Comparison of ENCODE assay signal across 24 cellular contexts in the genomic region with DNA sequence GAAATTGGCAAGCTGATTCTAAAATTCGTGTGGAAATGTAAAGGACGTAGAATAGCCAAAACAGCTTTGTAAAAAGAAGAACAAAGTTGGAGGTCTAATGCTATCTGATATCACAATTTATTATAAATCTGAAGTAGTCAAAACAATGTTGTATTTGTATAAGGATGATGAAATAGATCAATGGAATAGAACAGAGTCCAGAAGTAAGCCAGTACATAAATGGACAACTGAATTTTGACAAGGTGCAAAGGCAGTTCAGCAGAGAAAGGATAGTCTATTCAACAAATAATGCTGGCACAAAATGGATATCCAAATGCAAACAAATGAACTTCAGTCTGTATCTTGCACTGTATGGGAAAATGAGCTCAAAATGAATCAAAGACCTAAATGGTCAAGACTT.
"Had no signal": no experiment of that assay in that cellular context is flagged by ENCODE, and none has a peak within 500 bp of the region (broad histone marks: within the 10 kb centered on the region; RNA-seq: fewer than 3 reads in every experiment).

No MANE protein-coding gene starts in this region.

- H3K4me3 ChIP-seq: esophagus muscularis mucosa, gastrocnemius medialis, heart right ventricle, left ventricle myocardium inferior, lung, prostate gland, spleen, stomach, thoracic aorta, transverse colon had no signal

- H3K27me3 Mint-ChIP-seq: naive thymus-derived CD4-positive, alpha-beta T cell had no signal

- ATAC-seq: effector memory CD8-positive, alpha-beta T cell; gastrocnemius medialis; heart right ventricle; naive thymus-derived CD4-positive, alpha-beta T cell; sciatic nerve had no signal

- H3K4me3 Mint-ChIP-seq: effector memory CD8-positive, alpha-beta T cell; naive thymus-derived CD4-positive, alpha-beta T cell; nephron progenitor cell had no signal

- H3K9ac ChIP-seq: parathyroid adenoma had no signal

- DNase-seq: effector memory CD8-positive, alpha-beta T cell; gastrocnemius medialis; heart right ventricle; islet precursor cell; left ventricle myocardium inferior; mesendoderm; naive thymus-derived CD4-positive, alpha-beta T cell; nephron progenitor cell; retina; spleen; stimulated activated CD4-positive, alpha-beta T cell treated with anti-CD3 and anti-CD28 coated beads, Interleukin-15, amount 100 ng/mL, for 24 hours; stimulated activated CD4-positive, alpha-beta T cell treated with anti-CD3 and anti-CD28 coated beads, Interleukin-1b, Interleukin-23, amount 100 ng/mL, for 48 hours; stimulated activated CD4-positive, alpha-beta T cell treated with anti-CD3 and anti-CD28 coated beads, Interleukin-4, amount 100 ng/mL, for 24 hours; stimulated activated naive CD4-positive, alpha-beta T cell; stomach; substantia nigra; transverse colon had no signal

- H3K9me3 ChIP-seq: gastrocnemius medialis, prostate gland, stomach, thoracic aorta, transverse colon had no signal

- H3K27ac ChIP-seq: epithelial cell of prostate, esophagus muscularis mucosa, gastrocnemius medialis, heart right ventricle, left ventricle myocardium inferior, parathyroid adenoma, prostate gland, spleen, stomach, thoracic aorta, transverse colon had no signal

- H3K4me1 ChIP-seq: gastrocnemius medialis, heart right ventricle, parathyroid adenoma, prostate gland, stomach, transverse colon had no signal

- H3K27ac Mint-ChIP-seq: effector memory CD8-positive, alpha-beta T cell; nephron progenitor cell had no signal

- H3K36me3 ChIP-seq: gastrocnemius medialis, heart right ventricle, prostate gland, thoracic aorta, transverse colon had no signal

- H3K27me3 ChIP-seq: esophagus muscularis mucosa, gastrocnemius medialis, heart right ventricle, spleen, stomach, transverse colon had no signal

- H3K9me3 Mint-ChIP-seq: effector memory CD8-positive, alpha-beta T cell had no signal

- H2AFZ ChIP-seq: parathyroid adenoma had no signal

- H3K79me2 ChIP-seq: parathyroid adenoma had no signal
